Comparison of ENCODE assay signal across 1 cellular context in genomic region chr16:3022208-3022696, GRCh38.
TF ChIP-seq lines count a peak whose summit lies in the region.

No MANE protein-coding gene starts in this region.

TF ChIP-seq in HEK293, 187 proteins besides CTCF, POLR2A, EP300 and RAD21 (continued from another document):
- TF ChIP-seq ZNF398 (tag by site-specific recombination; IDR thresholded peaks at IDR 0.05) (peak; percentile 59; the same call in 1 of the 2 replicates), EGR2 (tag by site-specific recombination; IDR thresholded peaks at IDR 0.05; ENCODE audit: low read depth) (peak; percentile 44; the same call in 1 of the 2 replicates), ZBTB48 (tag by site-specific recombination; IDR thresholded peaks at IDR 0.05) (0 out of 2 replicates have a peak, but pooled peaks have one; percentile 65), BCL11B (tag by site-specific recombination; IDR thresholded peaks at IDR 0.05; ENCODE audit: low read depth) (0 out of 2 replicates have a peak, but pooled peaks have one; percentile 20), ZNF404 (tag by site-specific recombination; IDR thresholded peaks at IDR 0.05) (no peak), HOXA7 (CRISPR knock-in tag; IDR thresholded peaks at IDR 0.05; ENCODE audit: borderline replicate concordance) (no peak), PATZ1 (tag by site-specific recombination; IDR thresholded peaks at IDR 0.05) (peak; percentile 12; the same call in 1 of the 2 replicates), MZF1 (tag by site-specific recombination; IDR thresholded peaks at IDR 0.05; ENCODE audit: borderline replicate concordance) (peak; percentile 59; the same call in 1 of the 2 replicates), ZNF214 (tag by site-specific recombination; IDR thresholded peaks at IDR 0.05; ENCODE audit: borderline replicate concordance) (no peak), ZNF626 (tag by site-specific recombination; IDR thresholded peaks at IDR 0.05) (no peak), ZNF449 (tag by site-specific recombination; IDR thresholded peaks at IDR 0.05) (peak; percentile 76; the same call in 1 of the 2 replicates), ZNF629 (tag by site-specific recombination; IDR thresholded peaks at IDR 0.05) (no peak; the same call in 1 of the 2 replicates), ZNF76 (tag by site-specific recombination; IDR thresholded peaks at IDR 0.05; ENCODE audit: borderline replicate concordance, low read depth) (peak; percentile 57; the same call in 1 of the 2 replicates), HIC1 (tag by site-specific recombination; IDR thresholded peaks at IDR 0.05) (peak; percentile 88), GLIS2 (tag by site-specific recombination; IDR thresholded peaks at IDR 0.05) (peak; percentile 68; the same call in 1 of the 2 replicates), ATF2 (tag by site-specific recombination; IDR thresholded peaks at IDR 0.05; ENCODE audit: low read depth) (no peak), ZBTB6 (tag by site-specific recombination; IDR thresholded peaks at IDR 0.05) (peak; percentile 6; the same call in 1 of the 2 replicates)
